Comparison of ENCODE assay signal across 11 cellular contexts in genomic region chr1:191371626-191372025, GRCh38.
A peak's percentile ranks its signal among the peaks of the same experiment; 100 is the strongest.
DNase-seq lines count a peak whose midpoint lies in the region; ATAC-seq and TF ChIP-seq lines count a peak whose summit lies in the region.
"Had no signal": no experiment of that assay in that cellular context is flagged by ENCODE, and none has a peak within 500 bp of the region (broad histone marks: within the 10 kb centered on the region; RNA-seq: fewer than 3 reads in every experiment).

No MANE protein-coding gene starts in this region.

- H3K9me3 Mint-ChIP-seq in WTC11, result peaks cover 33% of the 10 kb centered on the region

- H3K27me3 ChIP-seq in neuronal stem cell (ENCODE audit: control insufficient read depth in 3 of 3, insufficient read depth in 3 of 3, low read depth in 1 of 3, low read length in 3 of 3) (no peaks in the 10 kb centered on the region), tibial artery (no peaks in the 10 kb centered on the region)

- CTCF ChIA-PET in WTC11 (lab: Charles Lee), result no interaction called here

- H3K4me3 ChIP-seq in epithelial cell of proximal tubule (ENCODE audit: low read depth, low read length), result no peak overlapping the region
- H3K4me3 ChIP-seq in neuronal stem cell (ENCODE audit: low read length in 2 of 2), result no peak overlapping the region
- no peak overlapping the region for H3K4me3 ChIP-seq in tibial artery
- H3K4me3 ChIP-seq: HAP-1, SK-N-MC had no signal

- H3K36me3 ChIP-seq in neuronal stem cell (replicated peaks in 1 of 2; ENCODE audit: control insufficient read depth in 2 of 2, insufficient read depth in 2 of 2, low read length in 2 of 2) (no peaks in the 10 kb centered on the region), tibial artery (no peaks in the 10 kb centered on the region)
- H3K36me3 ChIP-seq: HAP-1 had no signal

- no peak overlapping the region for H2BK12ac ChIP-seq in neuronal stem cell (ENCODE audit: low read length)

- H2AFZ ChIP-seq in neuronal stem cell (ENCODE audit: low read length), result peak overlapping the region; percentile 35

- H3K9me3 ChIP-seq in neuronal stem cell (replicated peaks in 1 of 2; ENCODE audit: control insufficient read depth in 2 of 2, insufficient read depth in 1 of 2, low read depth in 1 of 2, low read length in 2 of 2), result no peaks in the 10 kb centered on the region
- H3K9me3 ChIP-seq in tibial artery, result no peaks in the 10 kb centered on the region
- H3K9me3 ChIP-seq: HAP-1 had no signal

- no peak overlapping the region for H3K9ac ChIP-seq in neuronal stem cell (ENCODE audit: low read depth, low read length, poor library complexity)

- TF ChIP-seq CTCF in WTC11 (IDR thresholded peaks at IDR 0.05) (no peak), epithelial cell of proximal tubule (conservative IDR thresholded peaks at IDR 0.05; ENCODE audit: low read depth, low read length) (no peak), tibial artery (IDR thresholded peaks at IDR 0.05) (no peak)

- no peak for DNase-seq in WTC11 (ENCODE audit: low spot score)
- peak; percentile 33 for DNase-seq in epithelial cell of proximal tubule (ENCODE audit: low read depth)
- DNase-seq in neuronal stem cell (ENCODE audit: low spot score), result no peak
- DNase-seq in NCI-H1694 (lab: John Stamatoyannopoulos, UW), result no peak
- no peak for DNase-seq in NOMO-1 treated with DMSO at 0.1 percent for 48 hours (lab: John Stamatoyannopoulos, UW; ENCODE audit: unreplicated experiment)
- DNase-seq in tibial artery, result no peak
- DNase-seq: NCI-H2107 had no signal

- intact Hi-C loops in tibial artery (cut with DNase I; ENCODE audit: low total_unique reads), result no loop called here

- H2BK15ac ChIP-seq in neuronal stem cell (ENCODE audit: low read length), result no peak overlapping the region

- POLR2A ChIA-PET in WTC11 (lab: Charles Lee), result no interaction called here

- H3K18ac ChIP-seq in neuronal stem cell (ENCODE audit: low read length), result peak overlapping the region; percentile 20

- H3K4me1 ChIP-seq in neuronal stem cell (ENCODE audit: control insufficient read depth in 2 of 2, insufficient read depth in 1 of 2, low read depth in 1 of 2, low read length in 2 of 2), result peaks cover 0 to 3% of the 10 kb centered on the region in 2 donors
- H3K4me1 ChIP-seq in tibial artery, result peaks cover 0 to 2% (median 0%) of the 10 kb centered on the region in 4 donors
- H3K4me1 ChIP-seq: HAP-1 had no signal

- 0 out of 2 replicates have a peak overlapping the region, but pooled peaks have one; percentile 60 for H3K27ac Mint-ChIP-seq in WTC11
- H3K27ac Mint-ChIP-seq: IgD-negative memory B cell had no signal

- H3K27ac ChIP-seq in neuronal stem cell (replicated peaks; ENCODE audit: low read length) (no peak overlapping the region), tibial artery (no peak overlapping the region)
- H3K27ac ChIP-seq: SK-N-MC had no signal

- no peak overlapping the region for H4K91ac ChIP-seq in neuronal stem cell (ENCODE audit: low read depth, low read length, poor library complexity)

- no peak overlapping the region for H3K4me3 Mint-ChIP-seq in WTC11
- H3K4me3 Mint-ChIP-seq: IgD-negative memory B cell had no signal

- H3K14ac ChIP-seq in neuronal stem cell (ENCODE audit: low read length), result no peak overlapping the region

- no peaks in the 10 kb centered on the region for H3K79me1 ChIP-seq in neuronal stem cell (ENCODE audit: low read depth, low read length)

- H3K27me3 Mint-ChIP-seq in WTC11 (ENCODE audit: low read depth), result no peaks in the 10 kb centered on the region; the same call in 1 of the 2 replicates
- H3K27me3 Mint-ChIP-seq: IgD-negative memory B cell had no signal

- H3K4me1 Mint-ChIP-seq in WTC11, result peaks cover 24% of the 10 kb centered on the region
- H3K4me1 Mint-ChIP-seq: IgD-negative memory B cell had no signal

- H4K8ac ChIP-seq in neuronal stem cell (ENCODE audit: low read depth, low read length), result no peak overlapping the region

- no CpG with 5 or more reads among the region's 3 CpGs for WGBS in neuronal stem cell (ENCODE audit: extremely low coverage in 2 of 2, insufficient read length in 2 of 2, insufficient replicate concordance in 1 of 2), 2 donors

- ATAC-seq in WTC11 (no peak), HG02623 (IDR thresholded peaks at IDR 0.05; ENCODE audit: unreplicated experiment) (no peak)

- no peak overlapping the region for H3K4me2 ChIP-seq in neuronal stem cell (ENCODE audit: insufficient read depth, low read length, poor library complexity, severe bottlenecking)

- peaks cover 29% of the 10 kb centered on the region for H3K36me3 Mint-ChIP-seq in WTC11
- H3K36me3 Mint-ChIP-seq: IgD-negative memory B cell had no signal

- no peak overlapping the region for H3K23ac ChIP-seq in neuronal stem cell (ENCODE audit: low read depth, low read length, poor library complexity)

- H2BK5ac ChIP-seq in neuronal stem cell (ENCODE audit: low read length), result no peak overlapping the region

- H3K4ac ChIP-seq in neuronal stem cell (ENCODE audit: low read length), result no peak overlapping the region

- H2BK120ac ChIP-seq in neuronal stem cell (ENCODE audit: low read depth, low read length), result no peak overlapping the region

- H2AK5ac ChIP-seq in neuronal stem cell (ENCODE audit: low read depth, low read length), result no peak overlapping the region

TF ChIP-seq in WTC11, 78 proteins besides CTCF, POLR2A, EP300 and RAD21:
- TF ChIP-seq HMGA2 (CRISPR knock-in tag; IDR thresholded peaks at IDR 0.05), result no peak
- TF ChIP-seq MAX (CRISPR knock-in tag; IDR thresholded peaks at IDR 0.05), result no peak
- TF ChIP-seq E2F1 (CRISPR knock-in tag; IDR thresholded peaks at IDR 0.05), result no peak
- no peak for TF ChIP-seq MXD4 (CRISPR knock-in tag; IDR thresholded peaks at IDR 0.05; ENCODE audit: borderline replicate concordance)
- TF ChIP-seq RORB (CRISPR knock-in tag; IDR thresholded peaks at IDR 0.05), result no peak
- no peak for TF ChIP-seq TCF7 (CRISPR knock-in tag; IDR thresholded peaks at IDR 0.05; ENCODE audit: low read depth)
- TF ChIP-seq NR2C2 (CRISPR knock-in tag; IDR thresholded peaks at IDR 0.05), result no peak
- no peak for TF ChIP-seq SMAD4 (CRISPR knock-in tag; IDR thresholded peaks at IDR 0.05)
- TF ChIP-seq ATF6 (CRISPR knock-in tag; IDR thresholded peaks at IDR 0.05), result no peak
- no peak for TF ChIP-seq ZBTB21 (CRISPR knock-in tag; IDR thresholded peaks at IDR 0.05; ENCODE audit: borderline replicate concordance)
- TF ChIP-seq E2F4 (CRISPR knock-in tag; IDR thresholded peaks at IDR 0.05; ENCODE audit: borderline replicate concordance, low read depth), result no peak
TF ChIP-seq in WTC11: peak in this region for 0.
